22 cellular contexts compared by ENCODE assay signal in the genomic region with DNA sequence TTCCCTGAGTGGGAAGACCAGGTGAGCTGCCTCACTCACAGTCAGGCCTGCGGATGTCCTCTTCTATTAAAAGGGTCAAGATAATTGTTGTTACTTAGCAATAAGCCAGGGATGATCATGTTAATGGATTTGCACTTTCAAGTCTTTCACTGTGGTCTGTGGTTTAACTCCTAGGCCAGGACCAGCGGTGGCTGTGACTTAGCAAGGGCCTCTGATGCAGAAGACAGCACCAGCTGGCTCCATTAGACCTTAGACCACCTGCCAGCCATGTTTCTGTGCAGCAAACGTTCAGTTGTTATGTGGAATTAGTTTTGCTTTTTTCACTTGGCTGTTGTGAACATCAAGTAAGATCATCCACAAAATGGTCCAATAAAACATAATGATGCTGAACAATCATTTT.
"Had no signal": no experiment of that assay in that cellular context is flagged by ENCODE, and none has a peak within 500 bp of the region (broad histone marks: within the 10 kb centered on the region; RNA-seq: fewer than 3 reads in every experiment).

No MANE protein-coding gene starts in this region.

- ATAC-seq: activated CD8-positive, alpha-beta T cell treated with anti-CD3 and anti-CD28 coated beads for 36 hours; activated T-cell treated with anti-CD3 and anti-CD28 coated beads, Interleukin-2, amount 50 U/mL, for 4 hours; left colon; mucosa of descending colon; naive thymus-derived CD8-positive, alpha-beta T cell; WTC11 had no signal

- DNase-seq: activated CD4-positive, alpha-beta T cell treated with anti-CD3 and anti-CD28 coated beads for 48 hours; activated CD8-positive, alpha-beta T cell treated with anti-CD3 and anti-CD28 coated beads for 36 hours; activated effector memory CD4-positive, alpha-beta T cell treated with Interleukin-2 at 50 U/mL for 16 hours; activated T-cell treated with anti-CD3 and anti-CD28 coated beads, Interleukin-2, amount 50 U/mL, for 4 hours; central memory CD4-positive, alpha-beta T cell; effector CD4-positive, alpha-beta T cell; esophagus squamous epithelium; glutamatergic neuron; immature natural killer cell; left colon; mammary epithelial cell; naive thymus-derived CD8-positive, alpha-beta T cell; stimulated activated CD4-positive, alpha-beta T cell treated with anti-CD3 and anti-CD28 coated beads, Interleukin-4, amount 100 ng/mL, for 24 hours; stimulated activated naive CD4-positive, alpha-beta T cell; T-helper 1 cell had no signal

- H3K9ac ChIP-seq: parathyroid adenoma had no signal

- H3K4me3 ChIP-seq: coronary artery, esophagus squamous epithelium, mucosa of descending colon, tibial artery, vagina had no signal

- H2AFZ ChIP-seq: parathyroid adenoma had no signal

- H3K4me1 ChIP-seq: parathyroid adenoma had no signal

- H3K9me3 ChIP-seq: esophagus squamous epithelium, mucosa of descending colon, neutrophil, tibial artery, vagina had no signal

- H3K27me3 ChIP-seq: esophagus squamous epithelium, neutrophil, tibial artery, vagina had no signal

- H3K79me2 ChIP-seq: parathyroid adenoma had no signal

- H3K27ac ChIP-seq: neutrophil, parathyroid adenoma had no signal

- H3K36me3 ChIP-seq: esophagus squamous epithelium, neutrophil, tibial artery, vagina had no signal
